In the genomic region with DNA sequence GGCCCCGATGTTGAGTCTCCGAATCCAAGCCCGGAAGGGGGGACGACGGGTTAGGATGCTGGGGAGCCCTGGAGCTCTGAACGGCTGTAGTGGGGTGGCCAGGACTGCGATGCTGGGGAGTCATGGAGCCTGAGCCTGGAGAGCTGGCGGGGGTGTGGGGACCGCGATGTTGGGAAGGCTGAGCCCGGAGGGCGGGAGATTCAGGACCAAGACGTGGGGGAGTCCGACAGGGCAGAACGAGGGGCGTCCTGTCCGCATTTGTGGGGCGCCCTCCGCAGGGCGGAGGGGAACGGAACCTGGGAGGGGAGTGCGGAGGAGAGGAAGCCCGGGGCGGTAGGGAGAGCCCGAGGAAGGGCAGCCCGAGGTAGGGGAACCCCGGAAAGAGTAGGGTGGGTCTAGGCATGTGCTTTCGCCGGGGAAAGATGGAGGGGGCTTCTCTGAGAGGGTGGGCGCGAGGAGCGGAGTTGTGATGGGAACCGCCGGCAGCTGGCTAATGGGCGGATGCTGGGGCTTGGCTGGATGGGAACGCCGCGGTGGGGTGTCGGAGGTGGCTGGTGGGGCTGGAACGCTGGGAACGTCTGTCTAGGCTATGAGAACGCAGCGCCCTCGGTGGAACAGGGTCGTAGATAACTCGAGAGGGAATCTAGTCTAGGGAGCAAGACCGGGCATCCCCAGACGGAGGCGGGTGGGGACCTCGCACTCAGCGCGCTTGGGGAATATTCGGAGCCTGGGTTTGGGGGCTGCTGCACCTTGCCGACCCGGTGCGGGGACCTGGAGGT, we compare ENCODE assay signal across 8 cellular contexts. TPM values are rescaled to one million over a fixed set of nuclear protein-coding genes. Genes with fewer than 3 reads are reported as not detected.
DNase-seq lines count a peak whose midpoint lies in the region; ATAC-seq, FAIRE-seq and TF ChIP-seq lines count a peak whose summit lies in the region.

No MANE protein-coding gene starts in this region.

- intact Hi-C loops in left colon (cut with DNase I, micrococcal nuclease), result no loop called here

- no peak for FAIRE-seq in bronchial epithelial cell (lab: Jason Lieb, UNC)

- no peaks in the 10 kb centered on the region for H3K27me3 ChIP-seq in bronchial epithelial cell (ENCODE audit: control insufficient read depth, insufficient read depth, low read length)

- DNase-seq in Caki2 (ENCODE audit: low read depth), result peak; percentile 8
- DNase-seq in T-helper 1 cell, result peak; percentile 23 to 39 (median 34)
- DNase-seq in bronchial epithelial cell (ENCODE audit: low read depth), result no peak
- peak; percentile 55 to 59 for DNase-seq in left colon
- DNase-seq in stimulated activated CD4-positive, alpha-beta T cell treated with anti-CD3 and anti-CD28 coated beads, Interleukin-2, amount 100 ng/mL, for 48 hours, result peak; percentile 13 to 21
- DNase-seq in NCI-H1930 (lab: John Stamatoyannopoulos, UW), result no peak

- peak; percentile 44 for ATAC-seq in GM19397 (IDR thresholded peaks at IDR 0.05; ENCODE audit: unreplicated experiment)
- peak; percentile 47 for ATAC-seq in HG03520 (IDR thresholded peaks at IDR 0.05; ENCODE audit: unreplicated experiment)
- peak; percentile 31 for ATAC-seq in left colon

- TF ChIP-seq CTCF in bronchial epithelial cell (IDR thresholded peaks at IDR 0.05; ENCODE audit: insufficient read depth, low read length, severe bottlenecking), result no peak

- no peaks in the 10 kb centered on the region for H3K36me3 ChIP-seq in bronchial epithelial cell (ENCODE audit: control insufficient read depth, insufficient read depth, low read length)

- H3K4me3 ChIP-seq in bronchial epithelial cell (ENCODE audit: low read depth, low read length), result peak overlapping the region; percentile 51

- in situ Hi-C loops in Caki2 (cut with HindIII; ENCODE audit: low pct_unique_long_range_greater_than_20kb, low sequenced_read_pairs), result no loop called here

RNA-seq across cellular contexts. Expression of gene PAQR8, which starts 0.7 kb away (rescaled TPM):
- total RNA-seq in Caki2 (2014; rRNA removed; shearing (Covaris generic); ENCODE audit: low replicate concordance), result 3.7 and 3.9 TPM in 2 replicates
- 1.3 and 5.6 TPM in 2 replicates for total RNA-seq in bronchial epithelial cell
- total RNA-seq in left colon, result 100 to 1,000 TPM; 152 to 158 TPM

RNA-seq across cellular contexts. Expression of gene EFHC1, which starts 57.5 kb away (rescaled TPM):
- total RNA-seq in Caki2 (2014; rRNA removed; shearing (Covaris generic); ENCODE audit: low replicate concordance), result 22.5 and 30.7 TPM in 2 replicates
- 4.5 and 6.6 TPM in 2 replicates for total RNA-seq in bronchial epithelial cell
- total RNA-seq in left colon, result 10 to 100 TPM; 11.1 to 13.8 TPM

Comparison
In these comparisons a context has a peak if more than half of its experiments do, and no peak if none do; other contexts are left out.
1. DNase-seq: peak in Caki2 (single experiment), T-helper 1 cell (5 of 5), left colon (2 of 2) and stimulated activated CD4-positive, alpha-beta T cell treated with anti-CD3 and anti-CD28 coated beads, Interleukin-2, amount 100 ng/mL, for 48 hours (2 of 2); none in bronchial epithelial cell (single experiment) and NCI-H1930 (0 of 2).
2. RNA of gene PAQR8, which starts 0.7 kb away (total RNA-seq): 152 to 158 TPM in left colon; 3.7 to 3.9 TPM in Caki2 and 1.3 to 5.6 TPM in bronchial epithelial cell; every median in the first group is over 10 times any median in the second.
3. Peak in every context shown above with its lines, with median percentiles within 50 percentile points of each other: ATAC-seq.